1 cellular context compared by ENCODE assay signal in the genomic region with DNA sequence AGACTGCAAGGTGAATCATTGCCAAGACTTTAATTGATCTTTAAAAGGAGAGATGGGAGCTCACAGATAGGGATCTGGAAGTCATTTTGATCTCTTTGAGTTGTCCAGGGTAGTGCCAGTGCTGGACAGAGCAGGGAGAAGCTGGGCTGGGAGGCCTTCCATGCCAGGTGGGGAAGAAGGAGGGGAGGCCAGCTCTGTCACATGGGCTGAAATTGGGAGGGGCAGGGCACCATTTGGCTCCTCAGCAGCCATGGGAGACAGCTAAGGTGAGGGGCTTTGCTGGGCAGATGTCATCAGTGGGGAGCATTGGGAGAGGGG.
A peak's percentile ranks its signal among the peaks of the same experiment; 100 is the strongest.
TF ChIP-seq lines count a peak whose summit lies in the region.

No MANE protein-coding gene starts in this region.

TF ChIP-seq in HEK293, 187 proteins besides CTCF, POLR2A, EP300 and RAD21:
- TF ChIP-seq, protein P1, sequence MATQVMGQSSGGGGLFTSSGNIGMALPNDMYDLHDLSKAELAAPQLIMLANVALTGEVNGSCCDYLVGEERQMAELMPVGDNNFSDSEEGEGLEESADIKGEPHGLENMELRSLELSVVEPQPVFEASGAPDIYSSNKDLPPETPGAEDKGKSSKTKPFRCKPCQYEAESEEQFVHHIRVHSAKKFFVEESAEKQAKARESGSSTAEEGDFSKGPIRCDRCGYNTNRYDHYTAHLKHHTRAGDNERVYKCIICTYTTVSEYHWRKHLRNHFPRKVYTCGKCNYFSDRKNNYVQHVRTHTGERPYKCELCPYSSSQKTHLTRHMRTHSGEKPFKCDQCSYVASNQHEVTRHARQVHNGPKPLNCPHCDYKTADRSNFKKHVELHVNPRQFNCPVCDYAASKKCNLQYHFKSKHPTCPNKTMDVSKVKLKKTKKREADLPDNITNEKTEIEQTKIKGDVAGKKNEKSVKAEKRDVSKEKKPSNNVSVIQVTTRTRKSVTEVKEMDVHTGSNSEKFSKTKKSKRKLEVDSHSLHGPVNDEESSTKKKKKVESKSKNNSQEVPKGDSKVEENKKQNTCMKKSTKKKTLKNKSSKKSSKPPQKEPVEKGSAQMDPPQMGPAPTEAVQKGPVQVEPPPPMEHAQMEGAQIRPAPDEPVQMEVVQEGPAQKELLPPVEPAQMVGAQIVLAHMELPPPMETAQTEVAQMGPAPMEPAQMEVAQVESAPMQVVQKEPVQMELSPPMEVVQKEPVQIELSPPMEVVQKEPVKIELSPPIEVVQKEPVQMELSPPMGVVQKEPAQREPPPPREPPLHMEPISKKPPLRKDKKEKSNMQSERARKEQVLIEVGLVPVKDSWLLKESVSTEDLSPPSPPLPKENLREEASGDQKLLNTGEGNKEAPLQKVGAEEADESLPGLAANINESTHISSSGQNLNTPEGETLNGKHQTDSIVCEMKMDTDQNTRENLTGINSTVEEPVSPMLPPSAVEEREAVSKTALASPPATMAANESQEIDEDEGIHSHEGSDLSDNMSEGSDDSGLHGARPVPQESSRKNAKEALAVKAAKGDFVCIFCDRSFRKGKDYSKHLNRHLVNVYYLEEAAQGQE (tag by site-specific recombination; IDR thresholded peaks at IDR 0.05) = peak; percentile 72; the same call in 1 of the 2 replicates
- TF ChIP-seq IKZF3 (tag by site-specific recombination; IDR thresholded peaks at IDR 0.05) (no peak), ZNF560 (tag by site-specific recombination; IDR thresholded peaks at IDR 0.05; ENCODE audit: borderline replicate concordance) (no peak), ZNF16 (tag by site-specific recombination; IDR thresholded peaks at IDR 0.05; ENCODE audit: low read depth) (no peak)
TF ChIP-seq in HEK293: peak in this region for 1.
